In genomic region chr3:50154840-50155490, GRCh38 we compare ENCODE assay signal across 8 cellular contexts. TPM values are rescaled to one million over a fixed set of nuclear protein-coding genes. Genes with fewer than 3 reads are reported as not detected.
DNase-seq lines count a peak whose midpoint lies in the region; ATAC-seq, FAIRE-seq and TF ChIP-seq lines count a peak whose summit lies in the region.

SEMA3F (plus strand) TSS chr3:50155324; CDS start chr3:50159623, 4,299 bp downstream.

- TF ChIP-seq RAD21 in HepG2 (CRISPR knock-in tag; IDR thresholded peaks at IDR 0.05) = peak; percentile 97

- WGBS in HepG2 (ENCODE audit: low lambda C conversion rate) = no CpG with 5 or more reads among the region's 98 CpGs

- H3F3A ChIP-seq in DOHH2 (ENCODE audit: control insufficient read depth, insufficient read depth) (no peaks in the 10 kb centered on the region), Loucy (ENCODE audit: low read depth) (no peaks in the 10 kb centered on the region)

- H3K4me1 ChIP-seq in DOHH2 (ENCODE audit: control insufficient read depth, low read length) (peaks cover 21% of the 10 kb centered on the region), Loucy (ENCODE audit: insufficient read depth, low read length, poor library complexity, severe bottlenecking) (peaks cover 14% of the 10 kb centered on the region), HepG2 (ENCODE audit: insufficient read depth, low read length) (peaks cover 75% of the 10 kb centered on the region)

- in situ Hi-C loops in HepG2 (cut with HindIII; ENCODE audit: extremely low pct_ligation_motif_present, low pct_unique_long_range_greater_than_20kb) = no loop called here

- H3K36me3 ChIP-seq in DOHH2 (ENCODE audit: control insufficient read depth, low read length) = no peaks in the 10 kb centered on the region
- H3K36me3 ChIP-seq in Loucy (ENCODE audit: insufficient read depth, low read length) = no peaks in the 10 kb centered on the region
- 0 out of 5 replicates have a peak, but pooled peaks cover 0 to 4% of the 10 kb centered on the region in 2 experiments for H3K36me3 ChIP-seq in HepG2 (replicated peaks in 1 of 2; ENCODE audit: control insufficient read depth in 1 of 2, insufficient read depth in 2 of 2, low read length in 2 of 2)

- peak; percentile 50 for DNase-seq in activated CD4-positive, alpha-beta T cell treated with anti-CD3 and anti-CD28 coated beads for 1 hour
- DNase-seq in dedifferentiated amniotic fluid mesenchymal stem cell (ENCODE audit: extremely low spot score) (peak; percentile 19), HepG2 (ENCODE audit: low spot score) (peak; percentile 32)
- peak; percentile 66 to 70 for DNase-seq in stimulated activated CD4-positive, alpha-beta T cell treated with anti-CD3 and anti-CD28 coated beads, Interleukin-4, amount 100 ng/mL, for 4 hours

- TF ChIP-seq EP300 in HepG2 (IDR thresholded peaks at IDR 0.05; ENCODE audit: low read depth in 2 of 2, low read length in 2 of 2) (no peak), HepG2 (CRISPR knock-in tag; IDR thresholded peaks at IDR 0.05; ENCODE audit: borderline replicate concordance) (no peak)

- H3K4me3 ChIP-seq in DOHH2 (ENCODE audit: low read length) = peak within 1 kb of the TSS; percentile 71
- H3K4me3 ChIP-seq in Loucy (ENCODE audit: low read length, poor library complexity, severe bottlenecking) = peak within 1 kb of the TSS; percentile 48
- H3K4me3 ChIP-seq in HepG2 (replicated peaks in 1 of 3; ENCODE audit: insufficient read depth in 1 of 3, low read depth in 2 of 3, low read length in 3 of 3) = peak within 1 kb of the TSS; percentile 67 to 84 (median 81)

- H3K9ac ChIP-seq in Loucy (ENCODE audit: low read depth, low read length, poor library complexity, severe bottlenecking) (no peak within 1 kb of the TSS), HepG2 (ENCODE audit: insufficient read depth, low read depth, low read length) (peak within 1 kb of the TSS; percentile 71)

- 0 out of 4 replicates have a peak, but pooled peaks of 1 of the 2 experiments have one; percentile 32 for TF ChIP-seq POLR2A in HepG2 (IDR thresholded peaks at IDR 0.05; ENCODE audit: insufficient read depth in 1 of 2, low read depth in 2 of 2, low read length in 2 of 2)

- intact Hi-C loops in HepG2 (cut with micrococcal nuclease; ENCODE audit: unreplicated experiment) = loop anchor here (1.0 kb wide), 2 partner anchors 34 kb away; no protein-coding TSS in a partner anchor

- H4K20me1 ChIP-seq in DOHH2 (ENCODE audit: control insufficient read depth, insufficient read depth, low read depth, low read length) = no peaks in the 10 kb centered on the region
- no peaks in the 10 kb centered on the region for H4K20me1 ChIP-seq in Loucy (ENCODE audit: insufficient read depth, low read length, poor library complexity, severe bottlenecking)
- H4K20me1 ChIP-seq in HepG2 (ENCODE audit: insufficient read depth, low read length) = no peaks in the 10 kb centered on the region

- no peak for FAIRE-seq in HepG2 (lab: Jason Lieb, UNC)

- no peak within 1 kb of the TSS for H2AFZ ChIP-seq in Loucy (ENCODE audit: low read length)
- H2AFZ ChIP-seq in HepG2 (ENCODE audit: low read length) = no peak within 1 kb of the TSS

- H3K9me2 ChIP-seq in DOHH2 (replicated peaks; ENCODE audit: control insufficient read depth, low read length) (no peaks in the 10 kb centered on the region), Loucy (replicated peaks; ENCODE audit: low read depth, low read length) (no peaks in the 10 kb centered on the region)

- peaks cover 35% of the 10 kb centered on the region for H3K27me3 ChIP-seq in DOHH2 (ENCODE audit: control insufficient read depth, low read length)
- no peaks in the 10 kb centered on the region for H3K27me3 ChIP-seq in Loucy (ENCODE audit: insufficient read depth, low read length, poor library complexity, severe bottlenecking)
- peaks cover 0 to 15% of the 10 kb centered on the region in 2 experiments; a peak in 2 of 5 replicates for H3K27me3 ChIP-seq in HepG2 (ENCODE audit: control insufficient read depth in 1 of 2, insufficient read depth in 2 of 2, low read length in 2 of 2)

- H3K9me3 ChIP-seq in DOHH2 (ENCODE audit: control insufficient read depth, insufficient read depth, low read length) (no peaks in the 10 kb centered on the region), Loucy (ENCODE audit: insufficient read depth, low read depth, low read length) (no peaks in the 10 kb centered on the region), HepG2 (ENCODE audit: low read length) (no peaks in the 10 kb centered on the region)

- no TSS peak for BruUV-seq in HepG2 (replicated peaks; lab: Mats Ljungman, UMichigan)

- H3K79me2 ChIP-seq in DOHH2 (ENCODE audit: control insufficient read depth, low read length) (no peaks in the 10 kb centered on the region), Loucy (ENCODE audit: insufficient read depth, low read length) (no peaks in the 10 kb centered on the region), HepG2 (ENCODE audit: insufficient read depth, low read length) (peaks cover 7% of the 10 kb centered on the region)

- peak within 1 kb of the TSS; percentile 71 for H3K4me2 ChIP-seq in DOHH2 (ENCODE audit: low read length)
- H3K4me2 ChIP-seq in Loucy (ENCODE audit: low read depth, low read length, poor library complexity, severe bottlenecking) = peak within 1 kb of the TSS; percentile 49
- H3K4me2 ChIP-seq in HepG2 (ENCODE audit: low read depth, low read length) = peak within 1 kb of the TSS; percentile 91

- TF ChIP-seq CTCF in DOHH2 (IDR thresholded peaks at IDR 0.05; ENCODE audit: low read depth, low read length, poor library complexity, severe bottlenecking) (no peak), Loucy (conservative IDR thresholded peaks at IDR 0.05; ENCODE audit: low read length) (no peak), HepG2 (CRISPR knock-in tag; IDR thresholded peaks at IDR 0.05) (peak; percentile 53; the same call in 1 of the 2 replicates)

- H3K27ac ChIP-seq in DOHH2 (ENCODE audit: low read depth, low read length) (no peak within 1 kb of the TSS), HepG2 (ENCODE audit: extremely low read length, insufficient read depth, low read length) (no peak within 1 kb of the TSS)

- ATAC-seq in GM21528 (IDR thresholded peaks at IDR 0.05; ENCODE audit: low FRiP score, unreplicated experiment) (peak; percentile 69), HepG2 (peak; percentile 76), GM18873 (IDR thresholded peaks at IDR 0.05; ENCODE audit: low FRiP score, unreplicated experiment) (no peak)

- CTCF ChIA-PET in HepG2 (lab: Yijun Ruan, JAX; ENCODE audit: low intra/inter-chr PET ratio, low total read pairs) = interaction anchor here (0.9 to 3.0 kb wide), 3 partner anchors 20 to 34 kb away, joined by 3 to 22 read pairs (median 4); no protein-coding TSS in a partner anchor

- POLR2A ChIA-PET in HepG2 (lab: Yijun Ruan, JAX) = interaction anchor here (0.9 to 3.7 kb wide), 4 partner anchors 12 to 56 kb away, joined by 3 to 23 read pairs (median 4); no protein-coding TSS in a partner anchor

TF ChIP-seq in HepG2, 621 proteins besides CTCF, POLR2A, EP300 and RAD21 (continues in another document):
- TF ChIP-seq CC2D1A (CRISPR knock-in tag; IDR thresholded peaks at IDR 0.05) (no peak), SCMH1 (CRISPR knock-in tag; IDR thresholded peaks at IDR 0.05; ENCODE audit: borderline replicate concordance) (no peak), ATAD3A (CRISPR knock-in tag; IDR thresholded peaks at IDR 0.05) (no peak), ZNF101 (CRISPR knock-in tag; IDR thresholded peaks at IDR 0.05; ENCODE audit: borderline replicate concordance, low read depth) (no peak), RXRB (CRISPR knock-in tag; IDR thresholded peaks at IDR 0.05; ENCODE audit: borderline replicate concordance) (no peak), ZC3H13 (CRISPR knock-in tag; IDR thresholded peaks at IDR 0.05) (no peak), ZNF180 (CRISPR knock-in tag; IDR thresholded peaks at IDR 0.05; ENCODE audit: borderline replicate concordance, low read depth) (no peak), KLF12 (CRISPR knock-in tag; IDR thresholded peaks at IDR 0.05; ENCODE audit: borderline replicate concordance) (0 out of 2 replicates have a peak, but pooled peaks have one; percentile 45), ZNF678 (CRISPR knock-in tag; IDR thresholded peaks at IDR 0.05) (no peak)
- TF ChIP-seq, protein P1, sequence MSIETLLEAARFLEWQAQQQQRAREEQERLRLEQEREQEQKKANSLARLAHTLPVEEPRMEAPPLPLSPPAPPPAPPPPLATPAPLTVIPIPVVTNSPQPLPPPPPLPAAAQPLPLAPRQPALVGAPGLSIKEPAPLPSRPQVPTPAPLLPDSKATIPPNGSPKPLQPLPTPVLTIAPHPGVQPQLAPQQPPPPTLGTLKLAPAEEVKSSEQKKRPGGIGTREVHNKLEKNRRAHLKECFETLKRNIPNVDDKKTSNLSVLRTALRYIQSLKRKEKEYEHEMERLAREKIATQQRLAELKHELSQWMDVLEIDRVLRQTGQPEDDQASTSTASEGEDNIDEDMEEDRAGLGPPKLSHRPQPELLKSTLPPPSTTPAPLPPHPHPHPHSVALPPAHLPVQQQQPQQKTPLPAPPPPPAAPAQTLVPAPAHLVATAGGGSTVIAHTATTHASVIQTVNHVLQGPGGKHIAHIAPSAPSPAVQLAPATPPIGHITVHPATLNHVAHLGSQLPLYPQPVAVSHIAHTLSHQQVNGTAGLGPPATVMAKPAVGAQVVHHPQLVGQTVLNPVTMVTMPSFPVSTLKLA (IDR thresholded peaks at IDR 0.05) = no peak

RNA-seq across cellular contexts. Expression of gene SEMA3F, which starts in this region (rescaled TPM):
- total RNA-seq in HepG2 (2016; rRNA removed; fragmentation: Illumina TruSeq; extraction: Trizol) = 3.6 and 7.6 TPM in 2 replicates
- total RNA-seq in HepG2 (2016; cell fraction: cytosol; rRNA removed; fragmentation: Illumina TruSeq; extraction: Trizol; ENCODE audit: low read depth) = 1.5 and 1.7 TPM in 2 replicates
- total RNA-seq in HepG2 (2016; cell fraction: insoluble cytoplasmic fraction; rRNA removed; fragmentation: Illumina TruSeq; extraction: Trizol) = 3.6 and 8.8 TPM in 2 replicates
- 4.9 and 5.4 TPM in 2 replicates for total RNA-seq in HepG2 (2016; cell fraction: membrane; rRNA removed; fragmentation: Illumina TruSeq; extraction: Trizol)
- total RNA-seq in HepG2 (2016; cell fraction: nucleus; rRNA removed; fragmentation: Illumina TruSeq; extraction: Trizol) = 8.8 and 9.1 TPM in 2 replicates
- polyA plus RNA-seq in HepG2 (2011; rRNA removed) = 14.8 and 17.2 TPM in 2 replicates
- 13.5 and 13.7 TPM in 2 replicates for polyA plus RNA-seq in HepG2 (2011; cell fraction: cytosol; rRNA removed)
- polyA plus RNA-seq in HepG2 (2011; cell fraction: nucleus; rRNA removed) = 22.1 and 33.2 TPM in 2 replicates
- polyA plus RNA-seq in HepG2 (2012) = 9.5 and 12.9 TPM in 2 replicates
- polyA plus RNA-seq in HepG2 (2016; cell fraction: cytosol; fragmentation: Illumina TruSeq; extraction: Trizol; ENCODE audit: low read depth) = 2.0 and 2.5 TPM in 2 replicates
- 6.6 and 7.1 TPM in 2 replicates for polyA plus RNA-seq in HepG2 (2016; cell fraction: insoluble cytoplasmic fraction; fragmentation: Illumina TruSeq; extraction: Trizol; ENCODE audit: low read depth)
- 5.8 and 6.2 TPM in 2 replicates for polyA plus RNA-seq in HepG2 (2016; cell fraction: membrane; fragmentation: Illumina TruSeq; extraction: Trizol; ENCODE audit: low read depth)
- polyA plus RNA-seq in HepG2 (2016; cell fraction: nucleus; fragmentation: Illumina TruSeq; extraction: Trizol; ENCODE audit: insufficient read depth, low read depth) = 22.2 and 24.9 TPM in 2 replicates
- 63.3 and 65.7 TPM in 2 replicates for polyA minus RNA-seq in HepG2 (2011; rRNA and poly(A)+ RNA removed; ENCODE audit: low replicate concordance)
- 14.4 and 15.7 TPM in 2 replicates for polyA minus RNA-seq in HepG2 (2011; cell fraction: cytosol; rRNA and poly(A)+ RNA removed)
- 7.2 and 9.3 TPM in 2 replicates for polyA minus RNA-seq in HepG2 (2011; cell fraction: nucleus; rRNA and poly(A)+ RNA removed)
